Comparison of ENCODE assay signal across 8 cellular contexts in genomic region chr17:30235386-30236296, GRCh38. TPM values are rescaled to one million over a fixed set of nuclear protein-coding genes. Genes with fewer than 3 reads are reported as not detected.
A peak's percentile ranks its signal among the peaks of the same experiment; 100 is the strongest.
DNase-seq lines count a peak whose midpoint lies in the region; ATAC-seq and TF ChIP-seq lines count a peak whose summit lies in the region.

SLC6A4 (minus strand) TSS chr17:30235697; CDS start chr17:30221958, 13,739 bp downstream.

- H3K4me3 ChIP-seq in CD4-positive, alpha-beta memory T cell (ENCODE audit: low read length in 2 of 2) = no peak within 1 kb of the TSS

- H3K4me3 Mint-ChIP-seq in CD4-positive, alpha-beta memory T cell = peak within 1 kb of the TSS; percentile 69 to 87 (median 76)
- peak within 1 kb of the TSS; percentile 67 for H3K4me3 Mint-ChIP-seq in dendritic cell treated with granulocyte-macrophage colony-stimulating factor and Interleukin-4, amounts not matched to agents 40 ng/mL and 50 ng/mL, for 4 days
- peak within 1 kb of the TSS; percentile 63 for H3K4me3 Mint-ChIP-seq in mesothelial cell of epicardium

- H3K9me3 Mint-ChIP-seq in CD4-positive, alpha-beta memory T cell = peaks cover 0 to 2% (median 0%) of the 10 kb centered on the region in 8 donors
- H3K9me3 Mint-ChIP-seq in dendritic cell treated with granulocyte-macrophage colony-stimulating factor and Interleukin-4, amounts not matched to agents 40 ng/mL and 50 ng/mL, for 4 days = no peaks in the 10 kb centered on the region
- H3K9me3 Mint-ChIP-seq in mesothelial cell of epicardium = peaks cover 6% of the 10 kb centered on the region

- no peaks in the 10 kb centered on the region for H3K9me3 ChIP-seq in CD4-positive, alpha-beta memory T cell (ENCODE audit: control insufficient read depth in 1 of 2, low read length in 2 of 2)

- no peaks in the 10 kb centered on the region for H3K36me3 ChIP-seq in CD4-positive, alpha-beta memory T cell (ENCODE audit: insufficient read depth, low read length)

- no peak for TF ChIP-seq CTCF in mesothelial cell of epicardium (IDR thresholded peaks at IDR 0.05; ENCODE audit: unreplicated experiment)

- intact Hi-C loops in CD4-positive, alpha-beta memory T cell (cut with micrococcal nuclease) = no loop called here
- intact Hi-C loops in dendritic cell treated with granulocyte-macrophage colony-stimulating factor and Interleukin-4, amounts not matched to agents 40 ng/mL and 50 ng/mL, for 4 days (cut with micrococcal nuclease) = loop anchor here (5.0 kb wide), 1 partner anchor 113 kb away; no protein-coding TSS in a partner anchor

- H3K27me3 Mint-ChIP-seq in CD4-positive, alpha-beta memory T cell = peaks cover 46 to 52% of the 10 kb centered on the region in 2 donors
- peaks cover 80% of the 10 kb centered on the region for H3K27me3 Mint-ChIP-seq in dendritic cell treated with granulocyte-macrophage colony-stimulating factor and Interleukin-4, amounts not matched to agents 40 ng/mL and 50 ng/mL, for 4 days
- H3K27me3 Mint-ChIP-seq in mesothelial cell of epicardium (ENCODE audit: low read depth) = peaks cover 86% of the 10 kb centered on the region

- peaks cover 20% of the 10 kb centered on the region for H3K4me1 ChIP-seq in CD4-positive, alpha-beta memory T cell (ENCODE audit: insufficient read depth, low read length)

- DNase-seq in CD4-positive, alpha-beta memory T cell = no peak
- DNase-seq in HK-2 (ENCODE audit: unreplicated experiment) (peak; percentile 11), mesothelial cell of epicardium (ENCODE audit: low spot score in 2 of 2, unreplicated experiment in 2 of 2) (no peak), cerebellar nuclear complex (lab: John Stamatoyannopoulos, UW) (no peak)

- POLR2A ChIA-PET in CD4-positive, alpha-beta memory T cell (lab: Charles Lee; ENCODE audit: partially characterized antibody) = no interaction called here

- H3K27me3 ChIP-seq in CD4-positive, alpha-beta memory T cell (ENCODE audit: insufficient read depth, low read length) = peaks cover 16% of the 10 kb centered on the region

- H3K27ac Mint-ChIP-seq in CD4-positive, alpha-beta memory T cell = no peak within 1 kb of the TSS
- no peak within 1 kb of the TSS for H3K27ac Mint-ChIP-seq in dendritic cell treated with granulocyte-macrophage colony-stimulating factor and Interleukin-4, amounts not matched to agents 40 ng/mL and 50 ng/mL, for 4 days
- no peak within 1 kb of the TSS for H3K27ac Mint-ChIP-seq in mesothelial cell of epicardium

- CTCF ChIA-PET in CD4-positive, alpha-beta memory T cell (lab: Charles Lee; ENCODE audit: partially characterized antibody) = interaction anchor here (1.7 kb wide), 1 partner anchor 131 kb away, joined by 5 read pairs; no protein-coding TSS in a partner anchor

- peaks cover 18 to 35% (median 24%) of the 10 kb centered on the region in 4 donors for H3K4me1 Mint-ChIP-seq in CD4-positive, alpha-beta memory T cell
- peaks cover 43% of the 10 kb centered on the region for H3K4me1 Mint-ChIP-seq in dendritic cell treated with granulocyte-macrophage colony-stimulating factor and Interleukin-4, amounts not matched to agents 40 ng/mL and 50 ng/mL, for 4 days (ENCODE audit: low read depth)
- H3K4me1 Mint-ChIP-seq in mesothelial cell of epicardium = peaks cover 23% of the 10 kb centered on the region

- ATAC-seq in HG02852 (IDR thresholded peaks at IDR 0.05; ENCODE audit: unreplicated experiment) (no peak), GM18873 (IDR thresholded peaks at IDR 0.05; ENCODE audit: low FRiP score, unreplicated experiment) (no peak), GM21360 (IDR thresholded peaks at IDR 0.05; ENCODE audit: unreplicated experiment) (no peak)

- H3K27ac ChIP-seq in CD4-positive, alpha-beta memory T cell (ENCODE audit: low read depth, low read length) = no peak within 1 kb of the TSS

- no peaks in the 10 kb centered on the region for H3K36me3 Mint-ChIP-seq in CD4-positive, alpha-beta memory T cell
- H3K36me3 Mint-ChIP-seq in dendritic cell treated with granulocyte-macrophage colony-stimulating factor and Interleukin-4, amounts not matched to agents 40 ng/mL and 50 ng/mL, for 4 days (ENCODE audit: low read depth) = no peaks in the 10 kb centered on the region
- no peaks in the 10 kb centered on the region for H3K36me3 Mint-ChIP-seq in mesothelial cell of epicardium

RNA-seq across cellular contexts. Expression of gene SLC6A4, which starts in this region (rescaled TPM):
- total RNA-seq in CD4-positive, alpha-beta memory T cell = not detected
- not detected for polyA plus RNA-seq in CD4-positive, alpha-beta memory T cell
- 0.84 to 1.1 TPM (median 0.91 TPM) in 3 replicates for total RNA-seq in mesothelial cell of epicardium
